In the genomic region with DNA sequence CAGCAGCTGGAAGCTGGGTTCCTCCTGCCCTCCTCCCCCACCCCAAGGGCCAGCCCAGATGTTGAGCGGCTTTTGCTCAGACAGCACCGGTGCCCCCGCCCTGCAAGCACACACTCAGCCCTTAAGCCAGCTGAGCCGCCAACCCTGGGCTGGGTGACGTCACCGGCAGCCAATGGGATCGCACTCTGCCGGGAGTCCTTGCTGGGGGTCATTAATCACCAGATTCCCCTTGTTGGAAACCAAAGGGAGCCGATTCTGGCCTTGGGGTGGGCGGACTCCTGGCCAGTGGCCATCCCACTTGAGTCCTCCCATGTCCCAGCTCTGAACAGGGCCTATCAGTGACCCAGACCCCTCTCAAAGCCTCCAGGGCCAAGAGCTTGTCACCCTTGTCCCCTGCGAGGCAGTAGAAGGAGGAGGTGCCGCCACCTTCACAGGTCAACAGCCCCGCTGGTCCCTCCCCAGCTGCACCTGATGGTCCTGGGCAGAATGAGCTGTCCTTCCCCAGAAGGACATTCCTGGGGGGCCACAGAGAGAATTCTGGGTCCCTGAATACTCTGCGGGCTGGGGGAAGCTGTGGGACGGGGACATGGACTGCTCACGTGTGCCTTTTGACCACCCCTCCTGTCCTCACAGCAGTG, we compare ENCODE assay signal across 1 cellular context.
TF ChIP-seq lines count a peak whose summit lies in the region.

No MANE protein-coding gene starts in this region.

TF ChIP-seq in K562, 482 proteins besides CTCF, POLR2A, EP300 and RAD21 (continues in another document):
- TF ChIP-seq ATF7 (IDR thresholded peaks at IDR 0.05), result peak; percentile 98
- TF ChIP-seq HDAC3 (IDR thresholded peaks at IDR 0.05; ENCODE audit: borderline replicate concordance, partially characterized antibody), result no peak
- peak; percentile 88 for TF ChIP-seq MEIS2 (IDR thresholded peaks at IDR 0.05; ENCODE audit: partially characterized antibody)
- no peak for TF ChIP-seq SP1 (CRISPR knock-in tag; IDR thresholded peaks at IDR 0.05)
- peak; percentile 58 for TF ChIP-seq CREM (IDR thresholded peaks at IDR 0.05; ENCODE audit: low read depth)
- no peak for TF ChIP-seq JUNB (CRISPR knock-in tag; conservative IDR thresholded peaks at IDR 0.05)
- TF ChIP-seq, protein P1, sequence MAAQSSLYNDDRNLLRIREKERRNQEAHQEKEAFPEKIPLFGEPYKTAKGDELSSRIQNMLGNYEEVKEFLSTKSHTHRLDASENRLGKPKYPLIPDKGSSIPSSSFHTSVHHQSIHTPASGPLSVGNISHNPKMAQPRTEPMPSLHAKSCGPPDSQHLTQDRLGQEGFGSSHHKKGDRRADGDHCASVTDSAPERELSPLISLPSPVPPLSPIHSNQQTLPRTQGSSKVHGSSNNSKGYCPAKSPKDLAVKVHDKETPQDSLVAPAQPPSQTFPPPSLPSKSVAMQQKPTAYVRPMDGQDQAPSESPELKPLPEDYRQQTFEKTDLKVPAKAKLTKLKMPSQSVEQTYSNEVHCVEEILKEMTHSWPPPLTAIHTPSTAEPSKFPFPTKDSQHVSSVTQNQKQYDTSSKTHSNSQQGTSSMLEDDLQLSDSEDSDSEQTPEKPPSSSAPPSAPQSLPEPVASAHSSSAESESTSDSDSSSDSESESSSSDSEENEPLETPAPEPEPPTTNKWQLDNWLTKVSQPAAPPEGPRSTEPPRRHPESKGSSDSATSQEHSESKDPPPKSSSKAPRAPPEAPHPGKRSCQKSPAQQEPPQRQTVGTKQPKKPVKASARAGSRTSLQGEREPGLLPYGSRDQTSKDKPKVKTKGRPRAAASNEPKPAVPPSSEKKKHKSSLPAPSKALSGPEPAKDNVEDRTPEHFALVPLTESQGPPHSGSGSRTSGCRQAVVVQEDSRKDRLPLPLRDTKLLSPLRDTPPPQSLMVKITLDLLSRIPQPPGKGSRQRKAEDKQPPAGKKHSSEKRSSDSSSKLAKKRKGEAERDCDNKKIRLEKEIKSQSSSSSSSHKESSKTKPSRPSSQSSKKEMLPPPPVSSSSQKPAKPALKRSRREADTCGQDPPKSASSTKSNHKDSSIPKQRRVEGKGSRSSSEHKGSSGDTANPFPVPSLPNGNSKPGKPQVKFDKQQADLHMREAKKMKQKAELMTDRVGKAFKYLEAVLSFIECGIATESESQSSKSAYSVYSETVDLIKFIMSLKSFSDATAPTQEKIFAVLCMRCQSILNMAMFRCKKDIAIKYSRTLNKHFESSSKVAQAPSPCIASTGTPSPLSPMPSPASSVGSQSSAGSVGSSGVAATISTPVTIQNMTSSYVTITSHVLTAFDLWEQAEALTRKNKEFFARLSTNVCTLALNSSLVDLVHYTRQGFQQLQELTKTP (IDR thresholded peaks at IDR 0.05; ENCODE audit: low read depth in 1 of 2, partially characterized antibody in 2 of 2), result no peak
- TF ChIP-seq, protein P2, sequence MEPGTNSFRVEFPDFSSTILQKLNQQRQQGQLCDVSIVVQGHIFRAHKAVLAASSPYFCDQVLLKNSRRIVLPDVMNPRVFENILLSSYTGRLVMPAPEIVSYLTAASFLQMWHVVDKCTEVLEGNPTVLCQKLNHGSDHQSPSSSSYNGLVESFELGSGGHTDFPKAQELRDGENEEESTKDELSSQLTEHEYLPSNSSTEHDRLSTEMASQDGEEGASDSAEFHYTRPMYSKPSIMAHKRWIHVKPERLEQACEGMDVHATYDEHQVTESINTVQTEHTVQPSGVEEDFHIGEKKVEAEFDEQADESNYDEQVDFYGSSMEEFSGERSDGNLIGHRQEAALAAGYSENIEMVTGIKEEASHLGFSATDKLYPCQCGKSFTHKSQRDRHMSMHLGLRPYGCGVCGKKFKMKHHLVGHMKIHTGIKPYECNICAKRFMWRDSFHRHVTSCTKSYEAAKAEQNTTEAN (CRISPR knock-in tag; IDR thresholded peaks at IDR 0.05), result no peak
- no peak for TF ChIP-seq SMARCE1 (IDR thresholded peaks at IDR 0.05)
- TF ChIP-seq, protein P3, sequence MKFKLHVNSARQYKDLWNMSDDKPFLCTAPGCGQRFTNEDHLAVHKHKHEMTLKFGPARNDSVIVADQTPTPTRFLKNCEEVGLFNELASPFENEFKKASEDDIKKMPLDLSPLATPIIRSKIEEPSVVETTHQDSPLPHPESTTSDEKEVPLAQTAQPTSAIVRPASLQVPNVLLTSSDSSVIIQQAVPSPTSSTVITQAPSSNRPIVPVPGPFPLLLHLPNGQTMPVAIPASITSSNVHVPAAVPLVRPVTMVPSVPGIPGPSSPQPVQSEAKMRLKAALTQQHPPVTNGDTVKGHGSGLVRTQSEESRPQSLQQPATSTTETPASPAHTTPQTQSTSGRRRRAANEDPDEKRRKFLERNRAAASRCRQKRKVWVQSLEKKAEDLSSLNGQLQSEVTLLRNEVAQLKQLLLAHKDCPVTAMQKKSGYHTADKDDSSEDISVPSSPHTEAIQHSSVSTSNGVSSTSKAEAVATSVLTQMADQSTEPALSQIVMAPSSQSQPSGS (CRISPR knock-in tag; IDR thresholded peaks at IDR 0.05), result peak; percentile 91
- peak; percentile 10; the same call in 1 of the 2 replicates for TF ChIP-seq NFIC (IDR thresholded peaks at IDR 0.05)
- TF ChIP-seq, protein P4, sequence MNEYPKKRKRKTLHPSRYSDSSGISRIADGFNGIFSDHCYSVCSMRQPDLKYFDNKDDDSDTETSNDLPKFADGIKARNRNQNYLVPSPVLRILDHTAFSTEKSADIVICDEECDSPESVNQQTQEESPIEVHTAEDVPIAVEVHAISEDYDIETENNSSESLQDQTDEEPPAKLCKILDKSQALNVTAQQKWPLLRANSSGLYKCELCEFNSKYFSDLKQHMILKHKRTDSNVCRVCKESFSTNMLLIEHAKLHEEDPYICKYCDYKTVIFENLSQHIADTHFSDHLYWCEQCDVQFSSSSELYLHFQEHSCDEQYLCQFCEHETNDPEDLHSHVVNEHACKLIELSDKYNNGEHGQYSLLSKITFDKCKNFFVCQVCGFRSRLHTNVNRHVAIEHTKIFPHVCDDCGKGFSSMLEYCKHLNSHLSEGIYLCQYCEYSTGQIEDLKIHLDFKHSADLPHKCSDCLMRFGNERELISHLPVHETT (CRISPR knock-in tag; conservative IDR thresholded peaks at IDR 0.05 in 1 of 2, IDR thresholded peaks at IDR 0.05 in 1 of 2), result no peak
- no peak for TF ChIP-seq ZNF586 (CRISPR knock-in tag; conservative IDR thresholded peaks at IDR 0.05)
- no peak for TF ChIP-seq DIDO1 (tag; IDR thresholded peaks at IDR 0.05; ENCODE audit: low read depth)
- TF ChIP-seq, protein P5, sequence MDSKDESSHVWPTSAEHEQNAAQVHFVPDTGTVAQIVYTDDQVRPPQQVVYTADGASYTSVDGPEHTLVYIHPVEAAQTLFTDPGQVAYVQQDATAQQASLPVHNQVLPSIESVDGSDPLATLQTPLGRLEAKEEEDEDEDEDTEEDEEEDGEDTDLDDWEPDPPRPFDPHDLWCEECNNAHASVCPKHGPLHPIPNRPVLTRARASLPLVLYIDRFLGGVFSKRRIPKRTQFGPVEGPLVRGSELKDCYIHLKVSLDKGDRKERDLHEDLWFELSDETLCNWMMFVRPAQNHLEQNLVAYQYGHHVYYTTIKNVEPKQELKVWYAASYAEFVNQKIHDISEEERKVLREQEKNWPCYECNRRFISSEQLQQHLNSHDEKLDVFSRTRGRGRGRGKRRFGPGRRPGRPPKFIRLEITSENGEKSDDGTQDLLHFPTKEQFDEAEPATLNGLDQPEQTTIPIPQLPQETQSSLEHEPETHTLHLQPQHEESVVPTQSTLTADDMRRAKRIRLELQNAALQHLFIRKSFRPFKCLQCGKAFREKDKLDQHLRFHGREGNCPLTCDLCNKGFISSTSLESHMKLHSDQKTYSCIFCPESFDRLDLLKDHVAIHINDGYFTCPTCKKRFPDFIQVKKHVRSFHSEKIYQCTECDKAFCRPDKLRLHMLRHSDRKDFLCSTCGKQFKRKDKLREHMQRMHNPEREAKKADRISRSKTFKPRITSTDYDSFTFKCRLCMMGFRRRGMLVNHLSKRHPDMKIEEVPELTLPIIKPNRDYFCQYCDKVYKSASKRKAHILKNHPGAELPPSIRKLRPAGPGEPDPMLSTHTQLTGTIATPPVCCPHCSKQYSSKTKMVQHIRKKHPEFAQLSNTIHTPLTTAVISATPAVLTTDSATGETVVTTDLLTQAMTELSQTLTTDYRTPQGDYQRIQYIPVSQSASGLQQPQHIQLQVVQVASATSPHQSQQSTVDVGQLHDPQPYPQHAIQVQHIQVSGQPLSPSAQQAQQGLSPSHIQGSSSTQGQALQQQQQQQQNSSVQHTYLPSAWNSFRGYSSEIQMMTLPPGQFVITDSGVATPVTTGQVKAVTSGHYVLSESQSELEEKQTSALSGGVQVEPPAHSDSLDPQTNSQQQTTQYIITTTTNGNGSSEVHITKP (IDR thresholded peaks at IDR 0.05; ENCODE audit: partially characterized antibody), result peak; percentile 36
- TF ChIP-seq, protein P6, sequence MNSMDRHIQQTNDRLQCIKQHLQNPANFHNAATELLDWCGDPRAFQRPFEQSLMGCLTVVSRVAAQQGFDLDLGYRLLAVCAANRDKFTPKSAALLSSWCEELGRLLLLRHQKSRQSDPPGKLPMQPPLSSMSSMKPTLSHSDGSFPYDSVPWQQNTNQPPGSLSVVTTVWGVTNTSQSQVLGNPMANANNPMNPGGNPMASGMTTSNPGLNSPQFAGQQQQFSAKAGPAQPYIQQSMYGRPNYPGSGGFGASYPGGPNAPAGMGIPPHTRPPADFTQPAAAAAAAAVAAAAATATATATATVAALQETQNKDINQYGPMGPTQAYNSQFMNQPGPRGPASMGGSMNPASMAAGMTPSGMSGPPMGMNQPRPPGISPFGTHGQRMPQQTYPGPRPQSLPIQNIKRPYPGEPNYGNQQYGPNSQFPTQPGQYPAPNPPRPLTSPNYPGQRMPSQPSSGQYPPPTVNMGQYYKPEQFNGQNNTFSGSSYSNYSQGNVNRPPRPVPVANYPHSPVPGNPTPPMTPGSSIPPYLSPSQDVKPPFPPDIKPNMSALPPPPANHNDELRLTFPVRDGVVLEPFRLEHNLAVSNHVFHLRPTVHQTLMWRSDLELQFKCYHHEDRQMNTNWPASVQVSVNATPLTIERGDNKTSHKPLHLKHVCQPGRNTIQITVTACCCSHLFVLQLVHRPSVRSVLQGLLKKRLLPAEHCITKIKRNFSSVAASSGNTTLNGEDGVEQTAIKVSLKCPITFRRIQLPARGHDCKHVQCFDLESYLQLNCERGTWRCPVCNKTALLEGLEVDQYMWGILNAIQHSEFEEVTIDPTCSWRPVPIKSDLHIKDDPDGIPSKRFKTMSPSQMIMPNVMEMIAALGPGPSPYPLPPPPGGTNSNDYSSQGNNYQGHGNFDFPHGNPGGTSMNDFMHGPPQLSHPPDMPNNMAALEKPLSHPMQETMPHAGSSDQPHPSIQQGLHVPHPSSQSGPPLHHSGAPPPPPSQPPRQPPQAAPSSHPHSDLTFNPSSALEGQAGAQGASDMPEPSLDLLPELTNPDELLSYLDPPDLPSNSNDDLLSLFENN (IDR thresholded peaks at IDR 0.05; ENCODE audit: low read depth in 2 of 2, low read length in 2 of 2), result no peak
- TF ChIP-seq MYBL2 (IDR thresholded peaks at IDR 0.05; ENCODE audit: low read depth), result no peak
- no peak for TF ChIP-seq MYBL2 (CRISPR knock-in tag; IDR thresholded peaks at IDR 0.05; ENCODE audit: borderline replicate concordance)
- TF ChIP-seq SAFB2 (IDR thresholded peaks at IDR 0.05; ENCODE audit: borderline replicate concordance, low read depth, low read length, severe bottlenecking), result no peak
- no peak for TF ChIP-seq EP400 (IDR thresholded peaks at IDR 0.05)
- TF ChIP-seq GABPB2 (CRISPR knock-in tag; conservative IDR thresholded peaks at IDR 0.05), result no peak
- TF ChIP-seq, protein P7, sequence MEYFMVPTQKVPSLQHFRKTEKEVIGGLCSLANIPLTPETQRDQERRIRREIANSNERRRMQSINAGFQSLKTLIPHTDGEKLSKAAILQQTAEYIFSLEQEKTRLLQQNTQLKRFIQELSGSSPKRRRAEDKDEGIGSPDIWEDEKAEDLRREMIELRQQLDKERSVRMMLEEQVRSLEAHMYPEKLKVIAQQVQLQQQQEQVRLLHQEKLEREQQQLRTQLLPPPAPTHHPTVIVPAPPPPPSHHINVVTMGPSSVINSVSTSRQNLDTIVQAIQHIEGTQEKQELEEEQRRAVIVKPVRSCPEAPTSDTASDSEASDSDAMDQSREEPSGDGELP (CRISPR knock-in tag; IDR thresholded peaks at IDR 0.05; ENCODE audit: borderline replicate concordance), result peak; percentile 88
- TF ChIP-seq, protein P8, sequence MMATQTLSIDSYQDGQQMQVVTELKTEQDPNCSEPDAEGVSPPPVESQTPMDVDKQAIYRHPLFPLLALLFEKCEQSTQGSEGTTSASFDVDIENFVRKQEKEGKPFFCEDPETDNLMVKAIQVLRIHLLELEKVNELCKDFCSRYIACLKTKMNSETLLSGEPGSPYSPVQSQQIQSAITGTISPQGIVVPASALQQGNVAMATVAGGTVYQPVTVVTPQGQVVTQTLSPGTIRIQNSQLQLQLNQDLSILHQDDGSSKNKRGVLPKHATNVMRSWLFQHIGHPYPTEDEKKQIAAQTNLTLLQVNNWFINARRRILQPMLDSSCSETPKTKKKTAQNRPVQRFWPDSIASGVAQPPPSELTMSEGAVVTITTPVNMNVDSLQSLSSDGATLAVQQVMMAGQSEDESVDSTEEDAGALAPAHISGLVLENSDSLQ (IDR thresholded peaks at IDR 0.05), result peak; percentile 76
- TF ChIP-seq ZBTB1 (CRISPR knock-in tag; IDR thresholded peaks at IDR 0.05; ENCODE audit: borderline replicate concordance, low read depth), result no peak
- peak; percentile 86 for TF ChIP-seq JUN (IDR thresholded peaks at IDR 0.05; ENCODE audit: borderline replicate concordance, low read depth, low read length)
- TF ChIP-seq JUN (CRISPR knock-in tag; IDR thresholded peaks at IDR 0.05; ENCODE audit: borderline replicate concordance), result peak; percentile 74; the same call in 1 of the 2 replicates
- TF ChIP-seq JUND (IDR thresholded peaks at IDR 0.05; ENCODE audit: borderline replicate concordance, low read depth, low read length), result peak; percentile 88
- peak; percentile 82; the same call in 2 of the 3 replicates for TF ChIP-seq JUND (tag; IDR thresholded peaks at IDR 0.05; ENCODE audit: borderline replicate concordance, low read depth, low read length)
- TF ChIP-seq CREB1 (IDR thresholded peaks at IDR 0.05), result no peak
- peak; percentile 42 for TF ChIP-seq CREB1 (CRISPR knock-in tag; IDR thresholded peaks at IDR 0.05)
- TF ChIP-seq ATF1 (CRISPR knock-in tag; IDR thresholded peaks at IDR 0.05), result no peak
- TF ChIP-seq ATF1 (tag; IDR thresholded peaks at IDR 0.05), result peak; percentile 63
- no peak for TF ChIP-seq FOXA1 (IDR thresholded peaks at IDR 0.05; ENCODE audit: borderline replicate concordance)
- TF ChIP-seq DPF2 (IDR thresholded peaks at IDR 0.05), result no peak
- TF ChIP-seq SMAD3 (CRISPR knock-in tag; conservative IDR thresholded peaks at IDR 0.05), result no peak
- no peak for TF ChIP-seq MCM3 (IDR thresholded peaks at IDR 0.05)
- TF ChIP-seq, protein P9, sequence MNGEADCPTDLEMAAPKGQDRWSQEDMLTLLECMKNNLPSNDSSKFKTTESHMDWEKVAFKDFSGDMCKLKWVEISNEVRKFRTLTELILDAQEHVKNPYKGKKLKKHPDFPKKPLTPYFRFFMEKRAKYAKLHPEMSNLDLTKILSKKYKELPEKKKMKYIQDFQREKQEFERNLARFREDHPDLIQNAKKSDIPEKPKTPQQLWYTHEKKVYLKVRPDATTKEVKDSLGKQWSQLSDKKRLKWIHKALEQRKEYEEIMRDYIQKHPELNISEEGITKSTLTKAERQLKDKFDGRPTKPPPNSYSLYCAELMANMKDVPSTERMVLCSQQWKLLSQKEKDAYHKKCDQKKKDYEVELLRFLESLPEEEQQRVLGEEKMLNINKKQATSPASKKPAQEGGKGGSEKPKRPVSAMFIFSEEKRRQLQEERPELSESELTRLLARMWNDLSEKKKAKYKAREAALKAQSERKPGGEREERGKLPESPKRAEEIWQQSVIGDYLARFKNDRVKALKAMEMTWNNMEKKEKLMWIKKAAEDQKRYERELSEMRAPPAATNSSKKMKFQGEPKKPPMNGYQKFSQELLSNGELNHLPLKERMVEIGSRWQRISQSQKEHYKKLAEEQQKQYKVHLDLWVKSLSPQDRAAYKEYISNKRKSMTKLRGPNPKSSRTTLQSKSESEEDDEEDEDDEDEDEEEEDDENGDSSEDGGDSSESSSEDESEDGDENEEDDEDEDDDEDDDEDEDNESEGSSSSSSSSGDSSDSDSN (IDR thresholded peaks at IDR 0.05; ENCODE audit: borderline replicate concordance in 1 of 2, low read depth in 2 of 2, low read length in 2 of 2), result no peak
- no peak for TF ChIP-seq ZNF79 (CRISPR knock-in tag; IDR thresholded peaks at IDR 0.05; ENCODE audit: low read depth)
